ENCODE assay signal across 1 cellular context in genomic region chr9:86586144-86586494, GRCh38.
TF ChIP-seq lines count a peak whose summit lies in the region.

No MANE protein-coding gene starts in this region.

TF ChIP-seq in SK-N-SH, 30 proteins besides CTCF, POLR2A, EP300 and RAD21 (continued from another document):
- TF ChIP-seq PBX3 (IDR thresholded peaks at IDR 0.05) (no peak), ELF1 (IDR thresholded peaks at IDR 0.05) (no peak), IRF3 (IDR thresholded peaks at IDR 0.05; ENCODE audit: low read depth, low read length) (no peak), EZH2phosphoT487 (IDR thresholded peaks at IDR 0.05; ENCODE audit: borderline replicate concordance, low read depth) (no peak), POLR2AphosphoS5 (IDR thresholded peaks at IDR 0.05; ENCODE audit: low read depth, low read length) (no peak), NFIC (IDR thresholded peaks at IDR 0.05; ENCODE audit: borderline replicate concordance) (no peak), JUND (IDR thresholded peaks at IDR 0.05) (no peak), MEF2A (IDR thresholded peaks at IDR 0.05; ENCODE audit: borderline replicate concordance, low read depth) (no peak), NRF1 (IDR thresholded peaks at IDR 0.05; ENCODE audit: low read depth, low read length) (no peak), REST (IDR thresholded peaks at IDR 0.05; ENCODE audit: low read depth, low read length) (no peak), RCOR1 (IDR thresholded peaks at IDR 0.05; ENCODE audit: low read length) (no peak), TEAD4 (IDR thresholded peaks at IDR 0.05; ENCODE audit: borderline replicate concordance, insufficient read depth) (no peak), GATA2 (CRISPR knock-in tag; IDR thresholded peaks at IDR 0.05) (no peak), ZBTB33 (IDR thresholded peaks at IDR 0.05; ENCODE audit: borderline replicate concordance, low read depth) (no peak), USF1 (IDR thresholded peaks at IDR 0.05; ENCODE audit: borderline replicate concordance, low read depth) (no peak), TAF1 (IDR thresholded peaks at IDR 0.05; ENCODE audit: borderline replicate concordance, low read depth, low read length) (no peak)
